Comparison of ENCODE assay signal across 26 cellular contexts in the genomic region with DNA sequence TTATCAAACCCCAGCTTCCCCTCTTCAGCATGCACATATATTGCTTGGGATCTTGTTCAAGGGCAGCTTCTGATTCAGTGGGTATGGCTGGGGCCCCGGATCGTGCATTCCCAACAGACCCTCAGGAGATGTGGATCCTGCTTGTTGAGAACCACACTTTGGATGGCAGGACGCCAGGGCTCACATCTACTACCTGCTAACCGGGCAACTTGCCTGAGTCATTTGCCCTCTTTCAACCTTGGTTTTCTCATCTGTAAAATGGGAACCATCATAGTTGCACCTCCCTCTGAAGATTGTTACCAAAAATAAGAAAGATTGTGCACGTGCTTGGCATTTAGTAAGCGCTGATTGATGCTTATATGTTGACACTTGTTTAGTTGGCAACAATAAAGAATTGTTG.
"Had no signal": no experiment of that assay in that cellular context is flagged by ENCODE, and none has a peak within 500 bp of the region (broad histone marks: within the 10 kb centered on the region; RNA-seq: fewer than 3 reads in every experiment).

No MANE protein-coding gene starts in this region.

- ATAC-seq: stimulated activated memory B cell treated with anti-CD40 and anti-IgM and Interleukin-4, amounts not matched to agents 10 μg/mL and 1 μg/mL and 100 μg/mL, for 72 hours; stimulated activated naive B cell treated with anti-CD40 and anti-IgM and Interleukin-4, amounts not matched to agents 10 μg/mL and 1 μg/mL and 100 μg/mL, for 72 hours; stimulated activated naive CD8-positive, alpha-beta T cell treated with anti-CD3 and anti-CD28 coated beads, Interleukin-15, amount 100 ng/mL, for 72 hours; stimulated activated naive CD8-positive, alpha-beta T cell treated with anti-CD3 and anti-CD28 coated beads, Interleukin-15, Interleukin-2, amounts not matched to agents 100 U/mL and 50 U/mL, for 24 hours had no signal

- H3K4me1 ChIP-seq: stomach, testis, transverse colon, upper lobe of left lung, upper lobe of right lung, uterus, vagina had no signal

- H3K4me3 ChIP-seq: stomach, suprapubic skin, testis, thoracic aorta, thyroid gland, tibial artery, tibial nerve, transverse colon, upper lobe of left lung, upper lobe of right lung, uterus, vagina had no signal

- DNase-seq: stimulated activated CD4-positive, alpha-beta T cell treated with anti-CD3 and anti-CD28 coated beads, Interleukin-2, amount 100 ng/mL, for 48 hours; stimulated activated CD4-positive, alpha-beta T cell treated with anti-CD3 and anti-CD28 coated beads, Interleukin-4, amount 100 ng/mL, for 1 hour; stimulated activated CD4-positive, alpha-beta T cell treated with anti-CD3 and anti-CD28 coated beads, Interleukin-4, amount 100 ng/mL, for 24 hours; stimulated activated CD4-positive, alpha-beta T cell treated with anti-CD3 and anti-CD28 coated beads, Interleukin-4, amount 100 ng/mL, for 4 hours; stimulated activated CD8-positive, alpha-beta memory T cell treated with anti-CD3 and anti-CD28 coated beads, Interleukin-4, amount 100 ng/mL, for 48 hours; stimulated activated naive B cell treated with anti-CD40 and anti-IgM and Interleukin-4, amounts not matched to agents 10 μg/mL and 1 μg/mL and 100 μg/mL, for 72 hours; stimulated activated naive CD4-positive, alpha-beta T cell; stimulated activated naive CD4-positive, alpha-beta T cell treated with Interleukin-2 at 50 U/mL for 16 hours; stimulated activated naive CD8-positive, alpha-beta T cell treated with anti-CD3 and anti-CD28 coated beads, Interleukin-15, amount 100 ng/mL, for 72 hours; stimulated activated naive CD8-positive, alpha-beta T cell treated with anti-CD3 and anti-CD28 coated beads, Interleukin-15, Interleukin-2, amounts not matched to agents 100 U/mL and 50 U/mL, for 24 hours; stomach; substantia nigra; testis; thyroid gland; tibial artery; transverse colon; trophoblast cell; upper lobe of left lung; upper lobe of right lung; uterus had no signal

- H3K36me3 ChIP-seq: stomach, suprapubic skin, thoracic aorta, thyroid gland, tibial artery, tibial nerve, transverse colon, upper lobe of left lung, upper lobe of right lung, uterus, vagina had no signal

- FAIRE-seq: urothelium cell line had no signal

- H3K9me3 ChIP-seq: stomach, suprapubic skin, testis, thoracic aorta, thyroid gland, tibial artery, tibial nerve, transverse colon, upper lobe of left lung, upper lobe of right lung, uterus, vagina had no signal

- H3K27ac ChIP-seq: stomach, suprapubic skin, testis, thoracic aorta, thyroid gland, tibial artery, tibial nerve, transverse colon, upper lobe of left lung, upper lobe of right lung, uterus, vagina had no signal

- H3K27me3 ChIP-seq: stomach, testis, thyroid gland, tibial artery, tibial nerve, transverse colon, upper lobe of left lung, upper lobe of right lung, uterus, vagina had no signal
